In genomic region chr6:148343028-148343374, GRCh38 we compare ENCODE assay signal across 9 cellular contexts. TPM values are rescaled to one million over a fixed set of nuclear protein-coding genes. Genes with fewer than 3 reads are reported as not detected.
DNase-seq lines count a peak whose midpoint lies in the region; ATAC-seq and TF ChIP-seq lines count a peak whose summit lies in the region.
"Had no signal": no experiment of that assay in that cellular context is flagged by ENCODE, and none has a peak within 500 bp of the region (broad histone marks: within the 10 kb centered on the region; RNA-seq: fewer than 3 reads in every experiment).

No MANE protein-coding gene starts in this region.

- TF ChIP-seq POLR2A in spleen (IDR thresholded peaks at IDR 0.05), result no peak

- TF ChIP-seq CTCF in spleen (IDR thresholded peaks at IDR 0.05 in 8 of 11, conservative IDR thresholded peaks at IDR 0.05 in 3 of 11), result no peak

- H3K9me3 Mint-ChIP-seq in activated T-helper 17 cell treated with anti-CD3 and anti-CD28 coated beads, Interleukin-2, amount 50 U/mL, for 72 hours, result no peaks in the 10 kb centered on the region
- H3K9me3 Mint-ChIP-seq in immature natural killer cell, result no peaks in the 10 kb centered on the region

- H3K27me3 Mint-ChIP-seq in activated T-helper 17 cell treated with anti-CD3 and anti-CD28 coated beads, Interleukin-2, amount 50 U/mL, for 72 hours, result peaks cover 37% of the 10 kb centered on the region
- peaks cover 9 to 19% (median 9%) of the 10 kb centered on the region in 3 donors for H3K27me3 Mint-ChIP-seq in immature natural killer cell (ENCODE audit: low read depth in 3 of 3)

- H3K27ac ChIP-seq in spleen, result peak overlapping the region in 7 of 8 donors; percentile 36 to 90 (median 80)

- 4 to 24% (median 5%) methylated on average over 7 to 34 of the region's 34 CpGs for WGBS in spleen, 5 donors

- intact Hi-C loops in spleen (cut with DNase I; ENCODE audit: low total_unique reads), result no loop called here

- H3K27ac Mint-ChIP-seq in activated T-helper 17 cell treated with anti-CD3 and anti-CD28 coated beads, Interleukin-2, amount 50 U/mL, for 72 hours, result no peak overlapping the region
- H3K27ac Mint-ChIP-seq in immature natural killer cell, result no peak overlapping the region

- peak overlapping the region; percentile 74 for H3K4me3 Mint-ChIP-seq in activated T-helper 17 cell treated with anti-CD3 and anti-CD28 coated beads, Interleukin-2, amount 50 U/mL, for 72 hours
- H3K4me3 Mint-ChIP-seq in immature natural killer cell, result peak overlapping the region in 2 of 5 donors; percentile 12 to 43

- H3K4me1 Mint-ChIP-seq in activated T-helper 17 cell treated with anti-CD3 and anti-CD28 coated beads, Interleukin-2, amount 50 U/mL, for 72 hours, result no peaks in the 10 kb centered on the region
- peaks cover 6 to 7% of the 10 kb centered on the region in 2 donors for H3K4me1 Mint-ChIP-seq in immature natural killer cell

- H3K4me1 ChIP-seq in spleen, result peaks cover 0 to 26% (median 14%) of the 10 kb centered on the region in 6 donors

- ATAC-seq in HG02571 (IDR thresholded peaks at IDR 0.05; ENCODE audit: unreplicated experiment) (peak; percentile 1), HG02870 (IDR thresholded peaks at IDR 0.05; ENCODE audit: unreplicated experiment) (no peak)
- no peak for ATAC-seq in activated T-helper 17 cell treated with anti-CD3 and anti-CD28 coated beads, Interleukin-2, amount 50 U/mL, for 72 hours (replicated peaks)

- H3K36me3 ChIP-seq in spleen, result no peaks in the 10 kb centered on the region

- peak; percentile 77 for DNase-seq in spleen
- DNase-seq in NCI-H446 (lab: John Stamatoyannopoulos, UW), result no peak
- no peak for DNase-seq in GDM1 (lab: John Stamatoyannopoulos, UW)
- DNase-seq in immature natural killer cell, result no peak
- DNase-seq: activated CD4-positive, CD25-positive, alpha-beta regulatory T cell had no signal

- no peaks in the 10 kb centered on the region for H3K9me3 ChIP-seq in iPS-18c (ENCODE audit: control insufficient read depth, insufficient read depth, low read length)
- H3K9me3 ChIP-seq in spleen, result no peaks in the 10 kb centered on the region

- H3K4me3 ChIP-seq in iPS-18c (ENCODE audit: insufficient read depth, low read depth, low read length) (peak overlapping the region; percentile 54), spleen (peak overlapping the region; percentile 26 to 74 (median 46))

- H3K36me3 Mint-ChIP-seq in activated T-helper 17 cell treated with anti-CD3 and anti-CD28 coated beads, Interleukin-2, amount 50 U/mL, for 72 hours (ENCODE audit: low read depth), result no peaks in the 10 kb centered on the region
- no peaks in the 10 kb centered on the region for H3K36me3 Mint-ChIP-seq in immature natural killer cell

- peaks cover 0 to 64% (median 5%) of the 10 kb centered on the region in 7 donors for H3K27me3 ChIP-seq in spleen (replicated peaks in 1 of 7)

RNA-seq across cellular contexts. Expression of gene SASH1, which starts 0.4 kb away (rescaled TPM):
- 1 to 10 TPM; 1.8 to 2.9 TPM for total RNA-seq in activated T-helper 17 cell treated with anti-CD3 and anti-CD28 coated beads, Interleukin-2, amount 50 U/mL, for 72 hours
- total RNA-seq in spleen, result 100 to 1,000 TPM in 1 of 7 donors, 10 to 100 TPM in 6; 44.9 to 103 (median 65.7) TPM
- 1 to 10 TPM; 3.9 to 7.7 (median 4.5) TPM for polyA plus RNA-seq in spleen
- not detected for polyA plus RNA-seq in immature natural killer cell

Comparison
In these comparisons a context has a peak if more than half of its experiments do, and no peak if none do; other contexts are left out.
1. RNA of gene SASH1, which starts 0.4 kb away (total RNA-seq): 44.9 to 103 TPM in spleen; 1.8 to 2.9 TPM in activated T-helper 17 cell treated with anti-CD3 and anti-CD28 coated beads, Interleukin-2, amount 50 U/mL, for 72 hours; every median in the first group is over 10 times any median in the second.